ENCODE assay signal across 21 cellular contexts in the genomic region with DNA sequence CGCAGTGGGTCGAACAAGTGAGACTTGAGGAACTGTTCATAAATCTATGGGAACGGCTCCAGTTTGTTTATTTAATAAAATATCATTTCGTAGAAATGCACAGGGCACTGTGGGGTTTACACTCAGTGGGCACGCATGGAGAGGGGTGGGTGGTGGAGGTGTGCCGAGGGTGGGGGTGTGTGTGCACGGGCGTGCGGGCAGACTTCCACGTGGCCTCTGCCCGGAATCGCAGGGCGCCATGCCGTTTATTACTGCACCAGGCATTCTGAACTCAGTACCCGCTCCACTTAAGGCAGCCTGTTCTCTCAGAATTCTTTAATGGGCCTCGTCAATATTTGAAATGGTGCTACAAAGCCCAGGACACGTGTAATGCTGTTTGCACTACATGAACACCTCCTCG.
"Had no signal": no experiment of that assay in that cellular context is flagged by ENCODE, and none has a peak within 500 bp of the region (broad histone marks: within the 10 kb centered on the region; RNA-seq: fewer than 3 reads in every experiment).

No MANE protein-coding gene starts in this region.

- FAIRE-seq: colon, endothelial cell of umbilical vein, frontal cortex, kidney had no signal

- ATAC-seq: foreskin keratinocyte, gastroesophageal sphincter, heart left ventricle, left colon, left lobe of liver, mucosa of descending colon had no signal

- DNase-seq: dermis blood vessel endothelial cell; dorsolateral prefrontal cortex; effector CD4-positive, alpha-beta T cell; effector memory CD4-positive, alpha-beta T cell; foreskin keratinocyte; heart left ventricle; hypothalamus; immature natural killer cell; islet precursor cell; kidney; kidney glomerular epithelial cell; left colon; left ventricle myocardium inferior; mammary epithelial cell; mesendoderm; mucosa of descending colon had no signal
